25 cellular contexts compared by ENCODE assay signal in the genomic region with DNA sequence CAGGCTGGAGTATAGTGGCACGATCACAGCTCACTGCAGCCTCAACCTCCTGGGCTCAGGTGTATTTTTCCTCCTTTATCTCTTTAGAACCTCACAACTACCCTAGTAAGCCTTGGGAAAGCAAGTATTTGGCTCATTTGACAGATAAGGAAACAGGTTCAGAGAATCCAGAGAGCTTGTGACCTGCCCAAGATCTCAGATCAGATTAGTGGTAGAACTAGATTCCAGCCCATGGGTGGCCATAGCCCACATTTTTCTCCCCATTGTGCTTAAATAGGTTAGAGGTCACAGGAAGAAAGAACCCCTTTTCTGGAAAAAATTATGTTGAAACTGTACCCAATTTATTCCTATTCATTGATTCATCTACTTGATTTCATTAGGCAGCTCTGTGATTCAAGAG.
A peak's percentile ranks its signal among the peaks of the same experiment; 100 is the strongest.
DNase-seq lines count a peak whose midpoint lies in the region; ATAC-seq and TF ChIP-seq lines count a peak whose summit lies in the region.
"Had no signal": no experiment of that assay in that cellular context is flagged by ENCODE, and none has a peak within 500 bp of the region (broad histone marks: within the 10 kb centered on the region; RNA-seq: fewer than 3 reads in every experiment).

No MANE protein-coding gene starts in this region.

- no peaks in the 10 kb centered on the region for H3K27me3 ChIP-seq in Caco-2 (replicated peaks; ENCODE audit: control insufficient read depth, insufficient read depth, low read length)
- H3K27me3 ChIP-seq in HUES48 (ENCODE audit: control insufficient read depth, insufficient read depth, low read length) = no peaks in the 10 kb centered on the region
- H3K27me3 ChIP-seq in endodermal cell (ENCODE audit: control insufficient read depth, insufficient read depth, low read length, poor library complexity, severe bottlenecking) = no peaks in the 10 kb centered on the region
- H3K27me3 ChIP-seq in mesendoderm (ENCODE audit: insufficient read depth, low read length, poor library complexity) = no peaks in the 10 kb centered on the region

- no peak overlapping the region for H2BK15ac ChIP-seq in mesendoderm (replicated peaks; ENCODE audit: low read depth)

- CTCF ChIA-PET in Caco-2 (lab: Charles Lee) = no interaction called here

- 67 to 82% methylated on average over 1 of the region's 1 CpG for WGBS in endodermal cell (ENCODE audit: insufficient coverage in 1 of 2, insufficient read length in 1 of 2), 2 experiments
- WGBS in mesendoderm (ENCODE audit: extremely low coverage, insufficient coverage, low lambda C conversion rate) = no CpG with 5 or more reads among the region's 1 CpG

- H3K4me1 Mint-ChIP-seq in Caco-2 (ENCODE audit: low read depth, unreplicated experiment) = peaks cover 25% of the 10 kb centered on the region
- H3K4me1 Mint-ChIP-seq in endodermal cell = peaks cover 10% of the 10 kb centered on the region
- H3K4me1 Mint-ChIP-seq in stimulated activated naive CD8-positive, alpha-beta T cell treated with anti-CD3 and anti-CD28 coated beads, Interleukin-15, amount 100 ng/mL, for 72 hours = peaks cover 13% of the 10 kb centered on the region
- H3K4me1 Mint-ChIP-seq: B cell had no signal

- no peak overlapping the region for H3K23ac ChIP-seq in mesendoderm (ENCODE audit: low read length)

- no peak overlapping the region for H2BK5ac ChIP-seq in mesendoderm (ENCODE audit: low read length)

- peak overlapping the region; percentile 4 for H3K4me3 Mint-ChIP-seq in Caco-2 (ENCODE audit: unreplicated experiment)
- no peak overlapping the region for H3K4me3 Mint-ChIP-seq in endodermal cell
- no peak overlapping the region for H3K4me3 Mint-ChIP-seq in stimulated activated naive CD8-positive, alpha-beta T cell treated with anti-CD3 and anti-CD28 coated beads, Interleukin-15, amount 100 ng/mL, for 72 hours
- H3K4me3 Mint-ChIP-seq: B cell; CD8-positive, alpha-beta T cell had no signal

- peaks cover 8% of the 10 kb centered on the region for H3K9me3 Mint-ChIP-seq in Caco-2 (ENCODE audit: unreplicated experiment)
- peaks cover 11% of the 10 kb centered on the region for H3K9me3 Mint-ChIP-seq in endodermal cell
- H3K9me3 Mint-ChIP-seq in stimulated activated naive CD8-positive, alpha-beta T cell treated with anti-CD3 and anti-CD28 coated beads, Interleukin-15, amount 100 ng/mL, for 72 hours = peaks cover 0 to 2% of the 10 kb centered on the region in 2 donors

- no peaks in the 10 kb centered on the region for H3K79me1 ChIP-seq in mesendoderm (ENCODE audit: low read length)

- DNase-seq in Caco-2 (peak; percentile 23 to 50), endodermal cell (peak; percentile 59), mesendoderm (peak; percentile 84), HK-2 (ENCODE audit: unreplicated experiment) (no peak)
- no peak for DNase-seq in stimulated activated CD4-positive, alpha-beta T cell treated with anti-CD3 and anti-CD28 coated beads, Interleukin-12 subunit alpha, Interleukin-12 subunit beta, amount 100 ng/mL, for 4 hours
- DNase-seq in stimulated activated naive CD8-positive, alpha-beta T cell treated with anti-CD3 and anti-CD28 coated beads, Interleukin-15, amount 100 ng/mL, for 72 hours = no peak
- DNase-seq: CD8-positive, alpha-beta T cell; DMS79 treated with DMSO at 0.1 percent for 48 hours; GOT3; KBM-7; MV-4-11; NCI-H1105; NCI-H1436 treated with DMSO at 0.1 percent for 48 hours; NCI-H187 treated with DMSO at 0.1 percent for 48 hours; NCI-H446; NCI-H524 treated with DMSO at 0.1 percent for 48 hours; NCI-H82; NK-92 treated with Interleukin-12 subunit alpha and Interleukin-12 subunit beta, amount 100 ng/mL, for 24 hours; SHP77 treated with DMSO at 0.1 percent for 48 hours had no signal

- ATAC-seq in HG03108 (IDR thresholded peaks at IDR 0.05; ENCODE audit: unreplicated experiment) = no peak
- ATAC-seq in stimulated activated naive CD8-positive, alpha-beta T cell treated with anti-CD3 and anti-CD28 coated beads, Interleukin-15, amount 100 ng/mL, for 72 hours = no peak
- ATAC-seq: CD8-positive, alpha-beta T cell had no signal

- no peaks in the 10 kb centered on the region for H3K9me3 ChIP-seq in Caco-2
- H3K9me3 ChIP-seq in HUES48 (ENCODE audit: control insufficient read depth, insufficient read depth, low read length) = no peaks in the 10 kb centered on the region
- H3K9me3 ChIP-seq in endodermal cell (ENCODE audit: control insufficient read depth, low read length) = peaks cover 19% of the 10 kb centered on the region

- H3K4me1 ChIP-seq in Caco-2 = peaks cover 33% of the 10 kb centered on the region
- H3K4me1 ChIP-seq in HUES48 (ENCODE audit: control insufficient read depth, insufficient read depth, low read length) = peaks cover 17% of the 10 kb centered on the region
- H3K4me1 ChIP-seq in endodermal cell (ENCODE audit: control insufficient read depth, insufficient read depth, low read length) = peaks cover 11% of the 10 kb centered on the region
- H3K4me1 ChIP-seq in mesendoderm (ENCODE audit: control insufficient read depth, low read depth, low read length) = peaks cover 2% of the 10 kb centered on the region

- H3K27ac Mint-ChIP-seq in Caco-2 (ENCODE audit: unreplicated experiment) (peak overlapping the region; percentile 55), endodermal cell (peak overlapping the region; percentile 53)
- H3K27ac Mint-ChIP-seq in stimulated activated naive CD8-positive, alpha-beta T cell treated with anti-CD3 and anti-CD28 coated beads, Interleukin-15, amount 100 ng/mL, for 72 hours = no peak overlapping the region
- H3K27ac Mint-ChIP-seq: B cell; CD8-positive, alpha-beta T cell had no signal

- POLR2A ChIA-PET in Caco-2 (lab: Charles Lee) = no interaction called here

- H3K9ac ChIP-seq in HUES48 (ENCODE audit: low read depth, low read length) (no peak overlapping the region), endodermal cell (ENCODE audit: extremely low read depth, low read length, poor library complexity, severe bottlenecking) (no peak overlapping the region), mesendoderm (ENCODE audit: low read length) (no peak overlapping the region)

- no peak overlapping the region for H2AK5ac ChIP-seq in mesendoderm (ENCODE audit: low read length)

- no peak overlapping the region for H3K4ac ChIP-seq in mesendoderm (ENCODE audit: low read depth, low read length)

- TF ChIP-seq CTCF in Caco-2 (IDR thresholded peaks at IDR 0.05; ENCODE audit: insufficient read depth in 1 of 2, low read depth in 1 of 2, low read length in 1 of 2, severe bottlenecking in 1 of 2, unreplicated experiment in 1 of 2) (no peak), endodermal cell (conservative IDR thresholded peaks at IDR 0.05) (no peak)

- no peaks in the 10 kb centered on the region for H3K79me2 ChIP-seq in mesendoderm (ENCODE audit: control insufficient read depth, insufficient read depth, low read length)

- no peak overlapping the region for H3K56ac ChIP-seq in mesendoderm (ENCODE audit: low read length)

- H3K27ac ChIP-seq in HUES48 (ENCODE audit: low read depth, low read length) (peak overlapping the region; percentile 10), endodermal cell (ENCODE audit: low read depth, low read length) (no peak overlapping the region), mesendoderm (ENCODE audit: low read depth, low read length) (no peak overlapping the region)
- H3K27ac ChIP-seq: 22Rv1, C4-2B, RWPE1 had no signal

- no peak overlapping the region for H3K4me2 ChIP-seq in mesendoderm (ENCODE audit: low read length)

- no peak overlapping the region for H3K18ac ChIP-seq in mesendoderm (ENCODE audit: low read length)

- intact Hi-C loops in Caco-2 (cut with micrococcal nuclease; ENCODE audit: unreplicated experiment) = no loop called here

- H3K27me3 Mint-ChIP-seq in Caco-2 (ENCODE audit: insufficient read depth, unreplicated experiment) = no peaks in the 10 kb centered on the region
- peaks cover 3% of the 10 kb centered on the region for H3K27me3 Mint-ChIP-seq in endodermal cell (ENCODE audit: insufficient read depth)
- H3K27me3 Mint-ChIP-seq in stimulated activated naive CD8-positive, alpha-beta T cell treated with anti-CD3 and anti-CD28 coated beads, Interleukin-15, amount 100 ng/mL, for 72 hours = no peaks in the 10 kb centered on the region
- H3K27me3 Mint-ChIP-seq: B cell had no signal

- H3K36me3 Mint-ChIP-seq in Caco-2 (ENCODE audit: insufficient read depth, unreplicated experiment) (peaks cover 6% of the 10 kb centered on the region), endodermal cell (ENCODE audit: low read depth) (no peaks in the 10 kb centered on the region)

- H4K5ac ChIP-seq in mesendoderm (ENCODE audit: low read length) = no peak overlapping the region

- H2BK120ac ChIP-seq in mesendoderm (ENCODE audit: low read depth, low read length) = no peak overlapping the region

- no peaks in the 10 kb centered on the region for H3K36me3 ChIP-seq in Caco-2 (ENCODE audit: control insufficient read depth, insufficient read depth, low read length)
- H3K36me3 ChIP-seq in HUES48 (ENCODE audit: control insufficient read depth, insufficient read depth, low read length) = no peaks in the 10 kb centered on the region
- H3K36me3 ChIP-seq in endodermal cell (ENCODE audit: control insufficient read depth, insufficient read depth, low read length) = no peaks in the 10 kb centered on the region
- no peaks in the 10 kb centered on the region for H3K36me3 ChIP-seq in mesendoderm (ENCODE audit: control insufficient read depth, insufficient read depth, low read length)

- no peak overlapping the region for H4K8ac ChIP-seq in mesendoderm (ENCODE audit: low read depth, low read length)

- BruUV-seq in Caco-2 (replicated peaks; lab: Mats Ljungman, UMichigan) = no TSS peak

- H3K4me3 ChIP-seq in Caco-2 (ENCODE audit: low read depth, low read length) (no peak overlapping the region), HUES48 (ENCODE audit: low read depth, low read length) (no peak overlapping the region), endodermal cell (ENCODE audit: low read length) (no peak overlapping the region), mesendoderm (ENCODE audit: low read length) (no peak overlapping the region)

Comparison
In these comparisons a context has a peak if more than half of its experiments do, and no peak if none do; other contexts are left out.
1. DNase-seq: peak in Caco-2 (2 of 2), endodermal cell (single experiment) and mesendoderm (single experiment); none in HK-2 (single experiment), stimulated activated CD4-positive, alpha-beta T cell treated with anti-CD3 and anti-CD28 coated beads, Interleukin-12 subunit alpha, Interleukin-12 subunit beta, amount 100 ng/mL, for 4 hours (single experiment) and stimulated activated naive CD8-positive, alpha-beta T cell treated with anti-CD3 and anti-CD28 coated beads, Interleukin-15, amount 100 ng/mL, for 72 hours (0 of 2).
2. H3K27ac Mint-ChIP-seq: peak in Caco-2 (single experiment) and endodermal cell (single experiment); none in stimulated activated naive CD8-positive, alpha-beta T cell treated with anti-CD3 and anti-CD28 coated beads, Interleukin-15, amount 100 ng/mL, for 72 hours (0 of 2).